ENCODE assay signal across 9 cellular contexts in genomic region chr15:75651810-75652543, GRCh38. TPM values are rescaled to one million over a fixed set of nuclear protein-coding genes. Genes with fewer than 3 reads are reported as not detected.
DNase-seq lines count a peak whose midpoint lies in the region; ATAC-seq and TF ChIP-seq lines count a peak whose summit lies in the region.
"Had no signal": no experiment of that assay in that cellular context is flagged by ENCODE, and none has a peak within 500 bp of the region (broad histone marks: within the 10 kb centered on the region; RNA-seq: fewer than 3 reads in every experiment).

No MANE protein-coding gene starts in this region.

- H3K79me2 ChIP-seq in GM23248 (ENCODE audit: insufficient read depth) (peaks cover 89% of the 10 kb centered on the region), fibroblast of lung (ENCODE audit: control insufficient read depth, insufficient read depth, low read length) (peaks cover 86% of the 10 kb centered on the region)

- TF ChIP-seq CTCF in WI38 (IDR thresholded peaks at IDR 0.05; ENCODE audit: low read depth, low read length): no peak
- no peak for TF ChIP-seq CTCF in fibroblast of lung (conservative IDR thresholded peaks at IDR 0.05 in 1 of 2, IDR thresholded peaks at IDR 0.05 in 1 of 2; ENCODE audit: low read depth in 1 of 2, low read length in 2 of 2)
- no peak for TF ChIP-seq CTCF in psoas muscle (IDR thresholded peaks at IDR 0.05)

- peak overlapping the region; percentile 96 for H3K9ac ChIP-seq in GM23248
- no peak overlapping the region for H3K9ac ChIP-seq in fibroblast of lung (ENCODE audit: insufficient read depth, low read length)

- no peak for DNase-seq in GM23248
- DNase-seq in fibroblast of lung (ENCODE audit: low read depth in 2 of 2): no peak
- peak in 1 of 2 donors; percentile 54 for DNase-seq in psoas muscle
- DNase-seq in midbrain (lab: John Stamatoyannopoulos, UW): no peak
- DNase-seq in dermis blood vessel endothelial cell: no peak
- DNase-seq in NCI-H2107 treated with DMSO at 0.1 percent for 48 hours (lab: John Stamatoyannopoulos, UW; ENCODE audit: unreplicated experiment): no peak
- DNase-seq: activated T-cell treated with anti-CD3 and anti-CD28 coated beads, Interleukin-2, amount 50 U/mL, for 4 hours had no signal

- no peak overlapping the region for H2AFZ ChIP-seq in GM23248
- no peak overlapping the region for H2AFZ ChIP-seq in fibroblast of lung (ENCODE audit: low read length)

- peaks cover 10% of the 10 kb centered on the region; the same call in 1 of the 2 replicates for H3F3A ChIP-seq in GM23248 (ENCODE audit: insufficient read depth)

- H3K27me3 ChIP-seq in GM23248 (replicated peaks; ENCODE audit: insufficient read depth) (no peaks in the 10 kb centered on the region), fibroblast of lung (ENCODE audit: control insufficient read depth, insufficient read depth, low read length) (no peaks in the 10 kb centered on the region), psoas muscle (ENCODE audit: insufficient read depth in 3 of 3, low read length in 2 of 3) (no peaks in the 10 kb centered on the region)

- H3K9me3 ChIP-seq in GM23248 (ENCODE audit: low read depth) (no peaks in the 10 kb centered on the region), fibroblast of lung (ENCODE audit: control insufficient read depth, insufficient read depth, low read depth, low read length) (no peaks in the 10 kb centered on the region), psoas muscle (no peaks in the 10 kb centered on the region)

- no peaks in the 10 kb centered on the region; the same call in 1 of the 2 replicates for H4K20me1 ChIP-seq in GM23248 (ENCODE audit: insufficient read depth)
- H4K20me1 ChIP-seq in fibroblast of lung (ENCODE audit: control insufficient read depth, extremely low read depth, insufficient read depth, low read length): no peaks in the 10 kb centered on the region

- ATAC-seq in psoas muscle (no peak), GM21390 (IDR thresholded peaks at IDR 0.05; ENCODE audit: unreplicated experiment) (no peak)
- ATAC-seq: activated T-cell treated with anti-CD3 and anti-CD28 coated beads, Interleukin-2, amount 50 U/mL, for 4 hours had no signal

- H3K4me3 ChIP-seq in GM23248 (peak overlapping the region; percentile 85), WI38 (ENCODE audit: low read depth, low read length) (peak overlapping the region; percentile 85), fibroblast of lung (replicated peaks in 1 of 4; ENCODE audit: control extremely low read depth in 1 of 4, insufficient read depth in 1 of 4, low read depth in 3 of 4, low read length in 4 of 4) (peak overlapping the region; percentile 22 to 90 (median 40)), psoas muscle (peak overlapping the region; percentile 93)

- H3K36me3 ChIP-seq in GM23248 (ENCODE audit: low read depth) (no peaks in the 10 kb centered on the region), fibroblast of lung (ENCODE audit: control insufficient read depth, insufficient read depth, low read length) (peaks cover 19% of the 10 kb centered on the region), psoas muscle (ENCODE audit: insufficient read depth in 1 of 2, low read depth in 1 of 2) (peaks cover 0 to 2% of the 10 kb centered on the region in 2 donors)

- peak overlapping the region; percentile 32 for H3K27ac ChIP-seq in GM23248
- H3K27ac ChIP-seq in fibroblast of lung (ENCODE audit: insufficient read depth, low read length): peak overlapping the region; percentile 66
- H3K27ac ChIP-seq in psoas muscle: peak overlapping the region; percentile 38

- WGBS in GM23248 (ENCODE audit: low coverage in 1 of 2, low lambda C conversion rate in 2 of 2, missing lambda C conversion rate in 2 of 2), 2 experiments: 76 to 81% methylated on average over 2 of the region's 2 CpGs
- 46 to 56% (median 47%) methylated on average over 2 of the region's 2 CpGs for WGBS in psoas muscle, 3 donors

- in situ Hi-C loops in GM23248 (cut with MboI): no loop called here

- H3K4me1 ChIP-seq in GM23248 (ENCODE audit: insufficient read depth) (peaks cover 50% of the 10 kb centered on the region), fibroblast of lung (ENCODE audit: control insufficient read depth, extremely low read depth, insufficient read depth, low read length) (peaks cover 35% of the 10 kb centered on the region), psoas muscle (peaks cover 13% of the 10 kb centered on the region)

- intact Hi-C loops in psoas muscle (cut with DNase I): no loop called here

- no peaks in the 10 kb centered on the region for H3K9me2 ChIP-seq in GM23248 (ENCODE audit: insufficient read depth)

- H3K4me2 ChIP-seq in GM23248 (ENCODE audit: unreplicated experiment) (peak overlapping the region; percentile 89), fibroblast of lung (ENCODE audit: extremely low read depth, insufficient read depth, low read length) (peak overlapping the region; percentile 89)

RNA-seq across cellular contexts. Expression of gene SNX33, which starts 4.3 kb away (rescaled TPM):
- total RNA-seq in GM23248 (2014; rRNA removed; shearing (Covaris generic)): 22.9 and 28.7 TPM in 2 replicates
- 13.0 and 13.1 TPM in 2 replicates for polyA plus RNA-seq in GM23248 (2016; fragmentation: Nextera tagmentation; extraction: Ambion mirVana)
- total RNA-seq in fibroblast of lung: 19.5 and 24.6 TPM in 2 replicates
- polyA plus RNA-seq in fibroblast of lung: 16.1 and 17.5 TPM in 2 replicates
- polyA plus RNA-seq in fibroblast of lung (2012): 20.9 and 26.8 TPM in 2 replicates
- 58.1 and 71.4 TPM in 2 replicates for polyA minus RNA-seq in fibroblast of lung (ENCODE audit: low replicate concordance)
- total RNA-seq in psoas muscle: 1 to 10 TPM; 3.5 to 8.0 (median 3.9) TPM
- polyA plus RNA-seq in psoas muscle: 1 to 10 TPM; 3.7 to 4.4 (median 3.8) TPM
- 13.8 and 19.1 TPM in 2 replicates for total RNA-seq in dermis blood vessel endothelial cell

RNA-seq across cellular contexts. Expression of gene IMP3, which starts 12.0 kb away (rescaled TPM):
- 138 and 154 TPM in 2 replicates for total RNA-seq in GM23248 (2014; rRNA removed; shearing (Covaris generic))
- polyA plus RNA-seq in GM23248 (2016; fragmentation: Nextera tagmentation; extraction: Ambion mirVana) (103 and 105 TPM in 2 replicates), fibroblast of lung (34.0 and 48.4 TPM in 2 replicates), psoas muscle (10 to 100 TPM; 45.0 to 95.9 (median 87.3) TPM)
- total RNA-seq in fibroblast of lung (45.1 and 58.6 TPM in 2 replicates), psoas muscle (10 to 100 TPM; 41.6 to 51.0 (median 43.8) TPM), dermis blood vessel endothelial cell (81.7 and 138 TPM in 2 replicates)
- 38.6 and 64.8 TPM in 2 replicates for polyA plus RNA-seq in fibroblast of lung (2012)
- 8.4 and 8.6 TPM in 2 replicates for polyA minus RNA-seq in fibroblast of lung (ENCODE audit: low replicate concordance)

RNA-seq across cellular contexts. Expression of gene SNUPN, which starts 26.5 kb away (rescaled TPM):
- total RNA-seq in GM23248 (2014; rRNA removed; shearing (Covaris generic)): 31.9 and 33.5 TPM in 2 replicates
- polyA plus RNA-seq in GM23248 (2016; fragmentation: Nextera tagmentation; extraction: Ambion mirVana) (38.0 and 41.5 TPM in 2 replicates), fibroblast of lung (32.1 and 35.9 TPM in 2 replicates), psoas muscle (10 to 100 TPM; 29.5 to 40.9 (median 31.5) TPM)
- total RNA-seq in fibroblast of lung (31.3 and 32.7 TPM in 2 replicates), psoas muscle (10 to 100 TPM; 17.1 to 21.9 (median 19.0) TPM), dermis blood vessel endothelial cell (23.6 and 25.2 TPM in 2 replicates)
- 24.7 and 30.6 TPM in 2 replicates for polyA plus RNA-seq in fibroblast of lung (2012)
- 4.9 and 13.0 TPM in 2 replicates for polyA minus RNA-seq in fibroblast of lung (ENCODE audit: low replicate concordance)

Comparison
In these comparisons a context has a peak if more than half of its experiments do, and no peak if none do; other contexts are left out.
1. H3K4me3 ChIP-seq: peak in every context shown above with its lines; median percentile 93 in psoas muscle; 85 in GM23248; 85 in WI38; 40 in fibroblast of lung.